ENCODE assay signal across 33 cellular contexts in the genomic region with DNA sequence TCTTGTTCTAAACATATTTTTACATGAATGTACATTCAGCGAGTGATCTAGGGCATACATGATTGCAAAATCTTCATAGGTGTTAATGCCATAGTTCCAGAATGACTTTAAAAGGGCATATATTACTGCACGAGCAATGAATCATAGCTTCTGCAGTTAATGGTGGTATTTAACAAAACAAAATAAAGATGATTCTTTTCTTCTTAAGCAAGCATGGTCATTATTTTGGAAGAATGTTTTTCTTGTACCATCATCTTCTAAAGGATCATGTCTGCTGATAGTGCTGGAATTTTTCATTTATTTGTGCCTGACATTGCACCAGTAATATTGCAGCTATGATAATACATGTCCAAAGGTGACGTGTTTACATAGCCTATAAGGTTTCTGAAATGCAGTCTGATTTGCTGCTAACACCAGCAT.
DNase-seq lines count a peak whose midpoint lies in the region; ATAC-seq, FAIRE-seq and TF ChIP-seq lines count a peak whose summit lies in the region.
"Had no signal": no experiment of that assay in that cellular context is flagged by ENCODE, and none has a peak within 500 bp of the region (broad histone marks: within the 10 kb centered on the region; RNA-seq: fewer than 3 reads in every experiment).

No MANE protein-coding gene starts in this region.

- H3K9me3 ChIP-seq in A549 (no peaks in the 10 kb centered on the region), osteoblast (ENCODE audit: low read depth, low read length) (no peaks in the 10 kb centered on the region)
- H3K9me3 ChIP-seq: HAP-1, left lung, MG63, neutrophil, tibial artery had no signal

- ATAC-seq in A549 = no peak
- ATAC-seq: activated CD8-positive, alpha-beta T cell treated with anti-CD3 and anti-CD28 coated beads for 36 hours; left lung had no signal

- H3K27ac ChIP-seq in A549 (no peak overlapping the region), osteoblast (ENCODE audit: low read depth, low read length) (no peak overlapping the region)
- H3K27ac ChIP-seq: epithelial cell of prostate, left lung, neutrophil, skin epidermis, tibial artery had no signal

- no peaks in the 10 kb centered on the region for H3K36me3 ChIP-seq in osteoblast (ENCODE audit: insufficient read depth, low read length)
- H3K36me3 ChIP-seq: HAP-1, left lung, MG63, neutrophil, tibial artery had no signal

- TF ChIP-seq CTCF in A549 (IDR thresholded peaks at IDR 0.05) = no peak
- no peak for TF ChIP-seq CTCF in choroid plexus epithelial cell (conservative IDR thresholded peaks at IDR 0.05; ENCODE audit: low read depth, low read length)
- no peak for TF ChIP-seq CTCF in osteoblast (IDR thresholded peaks at IDR 0.05; ENCODE audit: extremely low read depth, low read depth, low read length)

- H2AFZ ChIP-seq in osteoblast (ENCODE audit: low read length) = no peak overlapping the region

- H3K27me3 ChIP-seq in osteoblast (ENCODE audit: insufficient read depth, low read length) = no peaks in the 10 kb centered on the region
- H3K27me3 ChIP-seq: left lung, MG63, neutrophil, tibial artery had no signal

- 74% methylated on average over 3 of the region's 3 CpGs for WGBS in A549 (ENCODE audit: missing lambda C conversion rate)

- CTCF ChIA-PET in A549 (lab: Yijun Ruan, JAX) = interaction anchor here (0.9 kb wide), 1 partner anchor 272 kb away, joined by 3 read pairs; no protein-coding TSS in a partner anchor

- H3K4me3 ChIP-seq in A549 (no peak overlapping the region), choroid plexus epithelial cell (ENCODE audit: low read depth, low read length) (no peak overlapping the region), osteoblast (ENCODE audit: insufficient read depth, low read length) (no peak overlapping the region)
- H3K4me3 ChIP-seq: HAP-1, left lung, MG63, skin epidermis, tibial artery had no signal

- H4K20me1 ChIP-seq in osteoblast (ENCODE audit: insufficient read depth, low read length) = no peaks in the 10 kb centered on the region

- H3K4me2 ChIP-seq in A549 (no peak overlapping the region), osteoblast (ENCODE audit: insufficient read depth, low read length) (no peak overlapping the region)

- no peak for DNase-seq in A549 (ENCODE audit: low read depth in 1 of 2, low spot score in 1 of 2)
- peak; percentile 55 for DNase-seq in HS-27A (ENCODE audit: low read depth)
- DNase-seq in choroid plexus epithelial cell (ENCODE audit: low read depth) = peak; percentile 68
- peak; percentile 44 for DNase-seq in osteoblast (ENCODE audit: insufficient read length, low spot score, missing footprints)
- no peak for DNase-seq in activated CD4-positive, alpha-beta T cell treated with anti-CD3 and anti-CD28 coated beads for 4 hours
- DNase-seq in T-helper 9 cell = no peak
- DNase-seq in NCI-H1105 treated with DMSO at 0.1 percent for 48 hours (lab: John Stamatoyannopoulos, UW) = no peak
- DNase-seq in SHP77 treated with DMSO at 0.1 percent for 48 hours (lab: John Stamatoyannopoulos, UW) = no peak
- DNase-seq: activated CD8-positive, alpha-beta T cell treated with anti-CD3 and anti-CD28 coated beads for 36 hours; activated gamma-delta T cell treated with Interleukin-2 at 50 U/mL for 16 hours; effector CD4-positive, alpha-beta T cell; foreskin melanocyte; hippocampal formation; immature natural killer cell; KBM-7; left lung; mesenchymal stem cell; MG63; NCI-H1417; NCI-H2081; NCI-H226; NCI-H748 treated with DMSO at 0.1 percent for 48 hours; stimulated activated CD4-positive, alpha-beta T cell treated with anti-CD3 and anti-CD28 coated beads, Interleukin-1b, Interleukin-23, amount 100 ng/mL, for 48 hours; stimulated activated CD8-positive, alpha-beta memory T cell treated with anti-CD3 and anti-CD28 coated beads, Interleukin-4, amount 100 ng/mL, for 48 hours; T-helper 1 cell had no signal

- TF ChIP-seq POLR2A in A549 (IDR thresholded peaks at IDR 0.05; ENCODE audit: low read length) = no peak

- TF ChIP-seq EP300 in A549 (IDR thresholded peaks at IDR 0.05) = no peak

- peak; percentile 49 for FAIRE-seq in A549 (lab: Jason Lieb, UNC)
- FAIRE-seq: GM19239, HTR-8/SVneo, RCC 7860 had no signal

- POLR2A ChIA-PET in A549 (lab: Yijun Ruan, JAX) = no interaction called here

- no peaks in the 10 kb centered on the region for H3K79me2 ChIP-seq in osteoblast (ENCODE audit: insufficient read depth, low read length)

- no peak for TF ChIP-seq RAD21 in A549 (conservative IDR thresholded peaks at IDR 0.05 in 1 of 2, IDR thresholded peaks at IDR 0.05 in 1 of 2)

- peaks cover 9% of the 10 kb centered on the region; the same call in 2 of the 3 replicates for H3K4me1 ChIP-seq in A549
- H3K4me1 ChIP-seq in osteoblast (ENCODE audit: insufficient read depth, low read length) = peaks cover 16% of the 10 kb centered on the region
- H3K4me1 ChIP-seq: left lung, tibial artery had no signal

TF ChIP-seq in A549, 52 proteins besides CTCF, POLR2A, EP300 and RAD21:
- TF ChIP-seq SMC3 (IDR thresholded peaks at IDR 0.05) (no peak), ZSCAN20 (CRISPR knock-in tag; IDR thresholded peaks at IDR 0.05) (no peak), EHF (CRISPR knock-in tag; IDR thresholded peaks at IDR 0.05) (no peak), GATA3 (IDR thresholded peaks at IDR 0.05; ENCODE audit: borderline replicate concordance) (no peak), CBX2 (IDR thresholded peaks at IDR 0.05; ENCODE audit: borderline replicate concordance, low read depth) (no peak)

Comparison
In these comparisons a context has a peak if more than half of its experiments do, and no peak if none do; other contexts are left out.
1. DNase-seq: peak in HS-27A (single experiment), choroid plexus epithelial cell (single experiment) and osteoblast (single experiment); none in A549 (0 of 2), activated CD4-positive, alpha-beta T cell treated with anti-CD3 and anti-CD28 coated beads for 4 hours (0 of 2), T-helper 9 cell (single experiment), NCI-H1105 treated with DMSO at 0.1 percent for 48 hours (single experiment) and SHP77 treated with DMSO at 0.1 percent for 48 hours (single experiment).